In the genomic region with DNA sequence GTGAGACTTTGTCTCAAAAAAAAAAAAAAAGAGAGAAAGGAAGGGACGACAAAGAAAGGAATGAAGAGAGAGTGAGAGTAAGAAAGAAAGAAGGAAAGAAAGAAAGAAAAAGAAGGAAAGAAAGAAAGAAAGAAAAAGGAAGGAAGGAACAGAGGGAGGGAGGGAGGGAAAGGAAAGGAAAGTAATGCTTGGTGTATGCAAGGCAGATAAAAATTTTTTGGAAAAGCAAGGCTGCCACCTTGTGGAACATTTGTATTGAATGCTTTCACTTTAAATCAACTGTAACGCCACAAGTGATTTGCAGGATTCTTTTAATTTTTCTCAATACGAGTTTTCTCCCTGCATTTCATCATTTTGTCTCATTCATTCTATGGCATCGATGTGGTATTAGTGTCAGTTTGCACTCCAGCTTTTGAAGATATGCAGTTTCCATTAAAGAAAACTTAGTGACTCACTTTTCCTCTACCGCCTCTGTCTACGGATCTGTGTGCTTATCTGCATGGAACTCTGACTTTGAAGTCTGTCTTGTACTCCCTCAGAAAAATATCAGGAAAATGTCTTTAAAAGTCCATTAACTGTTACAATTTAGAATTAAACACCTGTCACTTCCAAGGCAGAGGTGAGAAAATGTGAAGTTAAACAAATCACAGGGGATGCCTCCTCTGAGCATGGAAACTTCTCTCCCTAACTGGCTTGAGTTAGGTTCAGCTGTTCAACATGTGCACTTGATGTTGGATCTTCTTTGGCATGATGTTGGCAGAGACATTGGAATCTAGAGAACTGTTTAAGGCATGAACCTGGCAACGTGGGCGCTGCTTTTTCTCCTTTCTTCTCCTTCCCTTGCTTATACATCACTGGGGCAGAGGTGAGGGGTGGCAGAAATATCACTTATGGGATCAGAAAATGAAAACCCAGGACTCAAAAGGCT, we compare ENCODE assay signal across 7 cellular contexts. TPM values are rescaled to one million over a fixed set of nuclear protein-coding genes. Genes with fewer than 3 reads are reported as not detected.
DNase-seq lines count a peak whose midpoint lies in the region; ATAC-seq and TF ChIP-seq lines count a peak whose summit lies in the region.

No MANE protein-coding gene starts in this region.

- no peak for TF ChIP-seq POLR2A in heart left ventricle (IDR thresholded peaks at IDR 0.05)

- H3K9me3 ChIP-seq in adipocyte (ENCODE audit: control insufficient read depth, low read length) (no peaks in the 10 kb centered on the region), heart left ventricle (no peaks in the 10 kb centered on the region)

- no peak overlapping the region for H3K27ac ChIP-seq in heart left ventricle

- peak overlapping the region; percentile 68 for H3K4me3 ChIP-seq in adipocyte (ENCODE audit: low read length)
- peak overlapping the region in 8 of 12 donors; percentile 10 to 46 (median 31) for H3K4me3 ChIP-seq in heart left ventricle

- intact Hi-C loops in heart left ventricle (cut with DNase I), result loop anchor here (1.0 to 10.0 kb wide), 8 partner anchors 94 to 537 kb away; no protein-coding TSS in a partner anchor

- H3K9ac ChIP-seq in adipocyte (ENCODE audit: low read length), result peak overlapping the region; percentile 47

- ATAC-seq in heart left ventricle (peak; percentile 53 to 72 (median 64)), HG03108 (IDR thresholded peaks at IDR 0.05; ENCODE audit: unreplicated experiment) (no peak)

- 15 to 21% (median 16%) methylated on average over 8 of the region's 8 CpGs for WGBS in heart left ventricle, 4 donors

- TF ChIP-seq CTCF in heart left ventricle (IDR thresholded peaks at IDR 0.05), result peak; percentile 56 to 76 (median 72)

- H3K4me1 ChIP-seq in adipocyte (ENCODE audit: control insufficient read depth, insufficient read depth, low read length) (peaks cover 5% of the 10 kb centered on the region), heart left ventricle (peaks cover 0 to 15% (median 8%) of the 10 kb centered on the region in 12 donors)

- DNase-seq in GM03348 (ENCODE audit: low spot score) (peak; percentile 67), KG1 (lab: John Stamatoyannopoulos, UW) (peak; percentile 72), OCI-M2 (lab: John Stamatoyannopoulos, UW; ENCODE audit: unreplicated experiment) (peak; percentile 19), adipocyte (ENCODE audit: low read depth) (peak; percentile 92), heart left ventricle (peak in 2 of 5 donors; percentile 53 to 56), putamen (ENCODE audit: low spot score) (peak; percentile 80)

- H3K36me3 ChIP-seq in adipocyte (ENCODE audit: control insufficient read depth, insufficient read depth, low read length, severe bottlenecking) (no peaks in the 10 kb centered on the region), heart left ventricle (no peaks in the 10 kb centered on the region)

- no peaks in the 10 kb centered on the region for H3K27me3 ChIP-seq in adipocyte (replicated peaks; ENCODE audit: control insufficient read depth, insufficient read depth, low read length)
- no peaks in the 10 kb centered on the region for H3K27me3 ChIP-seq in heart left ventricle

RNA-seq across cellular contexts. Expression of a gene that starts 20.0 kb away (rescaled TPM):
- 10 to 100 TPM; 14.1 to 36.4 (median 17.1) TPM for total RNA-seq in heart left ventricle
- 1 to 10 TPM; 6.2 to 9.9 TPM for polyA plus RNA-seq in heart left ventricle
